9 cellular contexts compared by ENCODE assay signal in the genomic region with DNA sequence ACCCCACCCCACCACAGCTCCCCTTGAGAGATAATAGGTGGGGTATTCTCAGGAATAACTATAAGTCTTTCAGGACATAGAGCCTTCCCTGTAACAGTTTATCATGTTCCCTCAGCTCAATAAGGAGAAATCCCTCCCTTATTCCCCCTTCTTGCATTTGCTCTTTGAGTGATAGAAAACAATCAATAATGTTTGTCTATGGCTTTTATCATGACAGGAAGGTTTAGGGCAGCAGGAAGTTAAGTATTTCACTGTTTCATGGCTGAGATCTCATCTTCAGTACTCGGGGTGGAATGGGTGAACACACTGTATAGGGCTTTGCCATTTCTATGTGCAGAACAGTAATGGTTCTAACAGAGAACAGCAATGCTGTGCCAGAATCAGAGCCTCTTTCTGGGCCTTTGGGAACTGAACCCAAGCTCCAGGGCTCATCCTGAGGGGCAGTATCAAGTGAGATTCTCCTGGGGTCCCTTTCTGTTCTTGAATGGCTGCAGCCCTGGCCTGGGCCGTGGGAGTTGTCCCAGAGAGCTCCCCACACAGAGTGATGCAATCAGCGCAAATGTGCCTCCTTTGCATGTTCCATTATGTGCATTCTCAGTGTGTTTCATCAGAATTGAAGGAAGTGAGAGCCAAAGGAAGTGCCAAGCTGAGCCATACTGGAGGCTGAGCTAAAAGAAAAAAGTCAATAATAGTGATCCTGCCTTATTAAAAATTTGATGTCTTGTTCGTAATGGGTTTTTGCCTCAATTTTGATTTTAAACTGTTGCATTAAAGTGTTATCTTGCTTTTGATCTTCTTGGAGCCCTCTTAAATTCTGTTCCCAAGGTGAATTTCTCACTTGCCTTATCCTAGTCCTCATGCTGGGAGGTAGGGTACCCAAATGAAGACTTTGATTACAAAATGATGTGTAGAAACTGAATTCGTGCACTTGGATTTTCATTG. TPM values are rescaled to one million over a fixed set of nuclear protein-coding genes. Genes with fewer than 3 reads are reported as not detected.
A peak's percentile ranks its signal among the peaks of the same experiment; 100 is the strongest.
DNase-seq lines count a peak whose midpoint lies in the region; ATAC-seq, FAIRE-seq and TF ChIP-seq lines count a peak whose summit lies in the region.
"Had no signal": no experiment of that assay in that cellular context is flagged by ENCODE, and none has a peak within 500 bp of the region (broad histone marks: within the 10 kb centered on the region; RNA-seq: fewer than 3 reads in every experiment).

No MANE protein-coding gene starts in this region.

- H3K4me1 Mint-ChIP-seq in chondrocyte (ENCODE audit: low read depth) = peaks cover 15% of the 10 kb centered on the region

- no peak overlapping the region for H2AK5ac ChIP-seq in mesendoderm (ENCODE audit: low read length)

- H3K9ac ChIP-seq in mesendoderm (ENCODE audit: low read length) = no peak overlapping the region

- no peak overlapping the region for H3K4me3 ChIP-seq in mesendoderm (ENCODE audit: low read length)

- H4K8ac ChIP-seq in mesendoderm (ENCODE audit: low read depth, low read length) = no peak overlapping the region

- no peak overlapping the region for H3K4me3 Mint-ChIP-seq in chondrocyte (ENCODE audit: unreplicated experiment)

- no peak overlapping the region for H3K18ac ChIP-seq in mesendoderm (ENCODE audit: low read length)

- H3K36me3 Mint-ChIP-seq in chondrocyte (ENCODE audit: low read depth) = no peaks in the 10 kb centered on the region

- no peaks in the 10 kb centered on the region for H3K36me3 ChIP-seq in mesendoderm (ENCODE audit: control insufficient read depth, insufficient read depth, low read length)

- H3K79me2 ChIP-seq in mesendoderm (ENCODE audit: control insufficient read depth, insufficient read depth, low read length) = no peaks in the 10 kb centered on the region

- DNase-seq in EL = peak; percentile 30
- DNase-seq in NCI-H460 (ENCODE audit: extremely low read depth, low read depth) = peak; percentile 81
- no peak for DNase-seq in chondrocyte (ENCODE audit: low spot score)
- peak; percentile 66 for DNase-seq in mesendoderm
- no peak for DNase-seq in NCI-H1105 treated with DMSO at 0.1 percent for 48 hours (lab: John Stamatoyannopoulos, UW)
- no peak for DNase-seq in frontal cortex (ENCODE audit: low spot score in 2 of 2)

- no peak for FAIRE-seq in frontal cortex (lab: Jason Lieb, UNC)
- FAIRE-seq: GM18507 had no signal

- H3K56ac ChIP-seq in mesendoderm (ENCODE audit: low read length) = peak overlapping the region; percentile 43

- no peak overlapping the region for H4K5ac ChIP-seq in mesendoderm (ENCODE audit: low read length)

- H3K4me1 ChIP-seq in mesendoderm (ENCODE audit: control insufficient read depth, low read depth, low read length) = peaks cover 4% of the 10 kb centered on the region

- H3K27me3 ChIP-seq in mesendoderm (ENCODE audit: insufficient read depth, low read length, poor library complexity) = no peaks in the 10 kb centered on the region

- no peak overlapping the region for H2BK5ac ChIP-seq in mesendoderm (ENCODE audit: low read length)

- peak overlapping the region; percentile 52 for H3K27ac Mint-ChIP-seq in chondrocyte (ENCODE audit: unreplicated experiment)

- H3K9me3 Mint-ChIP-seq in chondrocyte (ENCODE audit: low read depth) = no peaks in the 10 kb centered on the region

- no CpG with 5 or more reads among the region's 5 CpGs for WGBS in mesendoderm (ENCODE audit: extremely low coverage, insufficient coverage, low lambda C conversion rate)

- ATAC-seq in GM18867 (IDR thresholded peaks at IDR 0.05; ENCODE audit: unreplicated experiment) (no peak), HG03095 (IDR thresholded peaks at IDR 0.05; ENCODE audit: unreplicated experiment) (no peak)

- H2BK120ac ChIP-seq in mesendoderm (ENCODE audit: low read depth, low read length) = no peak overlapping the region

- no peaks in the 10 kb centered on the region for H3K79me1 ChIP-seq in mesendoderm (ENCODE audit: low read length)

- no peak overlapping the region for H3K23ac ChIP-seq in mesendoderm (ENCODE audit: low read length)

- H3K4me2 ChIP-seq in mesendoderm (ENCODE audit: low read length) = no peak overlapping the region

- no peak overlapping the region for H2BK15ac ChIP-seq in mesendoderm (replicated peaks; ENCODE audit: low read depth)

- no peaks in the 10 kb centered on the region for H3K27me3 Mint-ChIP-seq in chondrocyte (ENCODE audit: low read depth)

- no peak overlapping the region for H3K4ac ChIP-seq in mesendoderm (ENCODE audit: low read depth, low read length)

- no peak overlapping the region for H3K27ac ChIP-seq in mesendoderm (ENCODE audit: low read depth, low read length)

- TF ChIP-seq CTCF in chondrocyte (IDR thresholded peaks at IDR 0.05) = no peak

RNA-seq across cellular contexts. Expression of a gene that starts 2.9 kb away (rescaled TPM):
- total RNA-seq in NCI-H460 (2014; rRNA removed; shearing (Covaris generic)) = 23.0 and 26.1 TPM in 2 replicates
- 23.6 and 24.3 TPM in 2 replicates for polyA plus RNA-seq in NCI-H460 (2014; cell fraction: nucleus; rRNA removed)
- 8.4 to 16.7 TPM (median 16.0 TPM) in 3 replicates for total RNA-seq in chondrocyte
- polyA plus RNA-seq in mesendoderm (2013, experiment 1 of 2) = 10.2 TPM
- polyA plus RNA-seq in mesendoderm (2013, experiment 2 of 2) = 9.2 TPM
- 38.7 TPM for total RNA-seq in frontal cortex

Comparison
In these comparisons a context has a peak if more than half of its experiments do, and no peak if none do; other contexts are left out.
1. DNase-seq: peak in EL (single experiment), NCI-H460 (single experiment) and mesendoderm (single experiment); none in chondrocyte (single experiment), NCI-H1105 treated with DMSO at 0.1 percent for 48 hours (single experiment) and frontal cortex (0 of 2).